8 cellular contexts compared by ENCODE assay signal in the genomic region with DNA sequence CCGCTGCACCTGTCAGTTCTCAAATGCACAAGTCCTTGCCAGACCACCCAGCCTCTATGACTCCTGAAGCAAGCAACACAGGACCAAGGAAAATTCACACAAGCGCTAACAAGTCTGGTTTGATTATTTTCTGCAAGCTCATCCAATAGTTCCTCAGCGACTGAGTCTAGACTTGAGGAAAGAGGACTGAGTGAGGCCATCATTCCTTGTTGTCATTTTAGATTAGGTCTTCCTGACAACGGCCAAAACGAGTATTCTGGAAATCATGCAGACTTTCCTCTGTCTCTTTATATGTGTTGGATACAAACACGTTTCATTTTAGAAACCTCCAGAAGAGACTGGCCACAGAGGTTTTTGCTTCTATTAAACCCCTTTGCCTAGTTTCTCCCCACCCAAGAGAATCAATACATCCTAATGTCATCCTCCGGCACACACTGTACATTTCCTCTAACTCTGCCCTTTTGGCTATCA. TPM values are rescaled to one million over a fixed set of nuclear protein-coding genes. Genes with fewer than 3 reads are reported as not detected.
DNase-seq lines count a peak whose midpoint lies in the region; FAIRE-seq and TF ChIP-seq lines count a peak whose summit lies in the region.

No MANE protein-coding gene starts in this region.

- peak overlapping the region; percentile 92 to 100 (median 96) for H3K4me3 Mint-ChIP-seq in CD8-positive, alpha-beta memory T cell
- H3K4me3 Mint-ChIP-seq in astrocyte (ENCODE audit: unreplicated experiment) = peak overlapping the region; percentile 97

- H4K20me1 ChIP-seq in KMS-11 (ENCODE audit: insufficient read depth) (peaks cover 4% of the 10 kb centered on the region; the same call in 1 of the 2 replicates), astrocyte (ENCODE audit: insufficient read depth, low read length) (peaks cover 76% of the 10 kb centered on the region)

- peak overlapping the region; percentile 88 for H3K9ac ChIP-seq in KMS-11
- H3K9ac ChIP-seq in astrocyte (ENCODE audit: low read length) = peak overlapping the region; percentile 98
- H3K9ac ChIP-seq in kidney (ENCODE audit: low read length in 2 of 2) = peak overlapping the region; percentile 91 to 97

- H3K79me2 ChIP-seq in KMS-11 (ENCODE audit: insufficient read depth, low read depth) (peaks cover 92% of the 10 kb centered on the region), astrocyte (ENCODE audit: insufficient read depth, low read length) (peaks cover 92% of the 10 kb centered on the region)

- peaks cover 0 to 54% (median under 1%) of the 10 kb centered on the region in 3 donors for H3K36me3 Mint-ChIP-seq in CD8-positive, alpha-beta memory T cell
- H3K36me3 Mint-ChIP-seq in astrocyte (ENCODE audit: low read depth, unreplicated experiment) = peaks cover 1% of the 10 kb centered on the region

- H3K9me3 ChIP-seq in CD8-positive, alpha-beta memory T cell (ENCODE audit: low read length) = no peaks in the 10 kb centered on the region
- no peaks in the 10 kb centered on the region for H3K9me3 ChIP-seq in astrocyte (ENCODE audit: insufficient read depth, low read depth, low read length)
- H3K9me3 ChIP-seq in kidney (ENCODE audit: control insufficient read depth in 1 of 2, low read length in 2 of 2) = no peaks in the 10 kb centered on the region
- H3K9me3 ChIP-seq in suprapubic skin = no peaks in the 10 kb centered on the region

- WGBS in suprapubic skin = 4% methylated on average over 7 of the region's 7 CpGs

- POLR2A ChIA-PET in CD8-positive, alpha-beta memory T cell (lab: Charles Lee) = interaction anchor here (0.5 to 4.5 kb wide), 14 partner anchors 10 to 733 kb away, joined by 3 to 95 read pairs (median 9); partner anchors contain the start of genes CEP95, DDX5, FTSJ3 and LIMD2
- POLR2A ChIA-PET in GM10248 (lab: Yijun Ruan, JAX) = interaction anchor here (1.0 to 1.8 kb wide), 5 partner anchors 10 to 71 kb away, joined by 3 to 8 read pairs (median 4); partner anchors contain the start of gene STRADA

- intact Hi-C loops in kidney (cut with DNase I) = no loop called here

- CTCF ChIA-PET in CD8-positive, alpha-beta memory T cell (lab: Charles Lee) = interaction anchor here (0.7 to 3.8 kb wide), 7 partner anchors 11 to 76 kb away, joined by 3 to 18 read pairs (median 6); partner anchors contain the start of gene STRADA
- CTCF ChIA-PET in GM10248 (lab: Yijun Ruan, JAX) = interaction anchor here (1.3 to 2.6 kb wide), 5 partner anchors 8 to 63 kb away, joined by 3 to 8 read pairs (median 5); no protein-coding TSS in a partner anchor

- H3K9me3 Mint-ChIP-seq in CD8-positive, alpha-beta memory T cell = peaks cover 0 to 2% (median 0%) of the 10 kb centered on the region in 5 donors
- H3K9me3 Mint-ChIP-seq in astrocyte (ENCODE audit: unreplicated experiment) = no peaks in the 10 kb centered on the region

- peak overlapping the region; percentile 43 for H2AFZ ChIP-seq in KMS-11 (ENCODE audit: low read depth)
- H2AFZ ChIP-seq in astrocyte (ENCODE audit: low read depth, low read length) = peak overlapping the region; percentile 77

- H3K27me3 Mint-ChIP-seq in CD8-positive, alpha-beta memory T cell = peaks cover 0 to 3% of the 10 kb centered on the region in 2 donors
- no peaks in the 10 kb centered on the region for H3K27me3 Mint-ChIP-seq in astrocyte (ENCODE audit: low read depth, unreplicated experiment)

- TF ChIP-seq CTCF in KMS-11 (conservative IDR thresholded peaks at IDR 0.05; ENCODE audit: low read depth, low read length) = no peak
- TF ChIP-seq CTCF in astrocyte (IDR thresholded peaks at IDR 0.05; ENCODE audit: insufficient read depth, low read depth, low read length) = no peak
- no peak for TF ChIP-seq CTCF in kidney (IDR thresholded peaks at IDR 0.05; ENCODE audit: borderline replicate concordance, extremely low read depth, insufficient read depth)
- TF ChIP-seq CTCF in suprapubic skin (IDR thresholded peaks at IDR 0.05) = no peak
- no peak for TF ChIP-seq CTCF in GM10248 (IDR thresholded peaks at IDR 0.05; ENCODE audit: control extremely low read depth, extremely low read depth, low read depth, missing control alignments)

- peak in 2 of 5 donors; percentile 6 to 20 for DNase-seq in CD8-positive, alpha-beta memory T cell
- DNase-seq in astrocyte (ENCODE audit: low read depth) (peak; percentile 38), kidney (no peak), suprapubic skin (ENCODE audit: low spot score in 2 of 2) (no peak), GM10248 (ENCODE audit: extremely low spot score) (no peak), NCI-H226 (no peak), NCI-H187 (lab: John Stamatoyannopoulos, UW) (no peak)

- H3K4me1 ChIP-seq in CD8-positive, alpha-beta memory T cell (ENCODE audit: insufficient read depth, low read length) = peaks cover 52% of the 10 kb centered on the region
- H3K4me1 ChIP-seq in KMS-11 (ENCODE audit: low read depth, poor library complexity, severe bottlenecking) (peaks cover 25% of the 10 kb centered on the region), astrocyte (ENCODE audit: insufficient read depth, low read length) (peaks cover 11% of the 10 kb centered on the region), kidney (ENCODE audit: control insufficient read depth in 1 of 2, insufficient read depth in 1 of 2, low read depth in 1 of 2, low read length in 2 of 2) (peaks cover 0 to 13% of the 10 kb centered on the region in 2 donors), suprapubic skin (peaks cover 44% of the 10 kb centered on the region)

- H3K4me1 Mint-ChIP-seq in CD8-positive, alpha-beta memory T cell = peaks cover 50 to 87% (median 66%) of the 10 kb centered on the region in 3 donors
- peaks cover 15% of the 10 kb centered on the region for H3K4me1 Mint-ChIP-seq in astrocyte (ENCODE audit: low read depth, unreplicated experiment)

- H3K4me3 ChIP-seq in CD8-positive, alpha-beta memory T cell (ENCODE audit: low read length) = peak overlapping the region; percentile 98
- H3K4me3 ChIP-seq in KMS-11 (IDR thresholded peaks at IDR 0.05; ENCODE audit: insufficient read depth, low read depth, low read length) (peak overlapping the region; percentile 65), astrocyte (ENCODE audit: insufficient read depth, low read depth, low read length) (peak overlapping the region; percentile 92), kidney (ENCODE audit: low read length in 2 of 2) (peak overlapping the region; percentile 90 to 97), suprapubic skin (peak overlapping the region; percentile 78)

- H3K27ac ChIP-seq in CD8-positive, alpha-beta memory T cell (ENCODE audit: low read depth, low read length) = peak overlapping the region; percentile 99
- H3K27ac ChIP-seq in KMS-11 (peak overlapping the region; percentile 92), astrocyte (ENCODE audit: low read depth, low read length) (peak overlapping the region; percentile 97), kidney (ENCODE audit: low read depth in 2 of 2, low read length in 2 of 2) (peak overlapping the region; percentile 96 to 99), suprapubic skin (peak overlapping the region; percentile 97)

- H3K36me3 ChIP-seq in CD8-positive, alpha-beta memory T cell (ENCODE audit: insufficient read depth, low read length) = peaks cover under 1% of the 10 kb centered on the region
- H3K36me3 ChIP-seq in KMS-11 (ENCODE audit: insufficient read depth) (no peaks in the 10 kb centered on the region), astrocyte (ENCODE audit: insufficient read depth, low read length) (peaks cover 12% of the 10 kb centered on the region), kidney (ENCODE audit: control insufficient read depth in 1 of 2, insufficient read depth in 2 of 2, low read length in 2 of 2) (no peaks in the 10 kb centered on the region), suprapubic skin (peaks cover 7% of the 10 kb centered on the region)

- no peaks in the 10 kb centered on the region for H3K27me3 ChIP-seq in CD8-positive, alpha-beta memory T cell (ENCODE audit: insufficient read depth, low read length, poor library complexity, severe bottlenecking)
- H3K27me3 ChIP-seq in KMS-11 (ENCODE audit: insufficient read depth, low read depth) (no peaks in the 10 kb centered on the region), astrocyte (ENCODE audit: insufficient read depth, low read length) (no peaks in the 10 kb centered on the region), suprapubic skin (no peaks in the 10 kb centered on the region)

- no peak for TF ChIP-seq EP300 in suprapubic skin (IDR thresholded peaks at IDR 0.05)

- peak overlapping the region; percentile 96 to 100 (median 99) for H3K27ac Mint-ChIP-seq in CD8-positive, alpha-beta memory T cell
- peak overlapping the region; percentile 99 for H3K27ac Mint-ChIP-seq in astrocyte (ENCODE audit: unreplicated experiment)

- peak overlapping the region; percentile 39 for H3K4me2 ChIP-seq in KMS-11
- H3K4me2 ChIP-seq in astrocyte (ENCODE audit: low read length) = peak overlapping the region; percentile 93

- no peak for FAIRE-seq in astrocyte (lab: Jason Lieb, UNC)
- no peak for FAIRE-seq in kidney (lab: Jason Lieb, UNC)

- no peak for TF ChIP-seq POLR2A in suprapubic skin (IDR thresholded peaks at IDR 0.05)

RNA-seq across cellular contexts. Expression of gene CCDC47, which starts 0.6 kb away (rescaled TPM):
- total RNA-seq in CD8-positive, alpha-beta memory T cell = 10 to 100 TPM; 93.0 to 94.5 TPM
- 49.6 TPM for polyA plus RNA-seq in CD8-positive, alpha-beta memory T cell
- total RNA-seq in astrocyte (92.8 and 95.6 TPM in 2 replicates), kidney (83.1 TPM), suprapubic skin (10 to 100 TPM; 48.1 to 70.0 (median 62.9) TPM)
- 50.9 TPM for polyA plus RNA-seq in kidney (ENCODE audit: insufficient read depth, low read depth, low replicate concordance)

RNA-seq across cellular contexts. Expression of gene DDX42, which starts 1.1 kb away (rescaled TPM):
- total RNA-seq in CD8-positive, alpha-beta memory T cell = 100 to 1,000 TPM; 103 to 122 TPM
- polyA plus RNA-seq in CD8-positive, alpha-beta memory T cell = 16.9 TPM
- total RNA-seq in astrocyte (120 and 125 TPM in 2 replicates), kidney (104 TPM), suprapubic skin (100 to 1,000 TPM in 2 of 4 donors, 10 to 100 TPM in 2; 56.9 to 222 (median 84.9) TPM)
- polyA plus RNA-seq in kidney (ENCODE audit: insufficient read depth, low read depth, low replicate concordance) = 38.6 TPM

RNA-seq across cellular contexts. Expression of gene STRADA, which starts 31.2 kb away (rescaled TPM):
- 10 to 100 TPM; 56.7 to 57.2 TPM for total RNA-seq in CD8-positive, alpha-beta memory T cell
- polyA plus RNA-seq in CD8-positive, alpha-beta memory T cell = 22.8 TPM
- 28.6 and 35.7 TPM in 2 replicates for total RNA-seq in astrocyte
- total RNA-seq in kidney = 38.9 TPM
- polyA plus RNA-seq in kidney (ENCODE audit: insufficient read depth, low read depth, low replicate concordance) = 25.7 TPM
- 10 to 100 TPM; 17.0 to 52.2 (median 27.4) TPM for total RNA-seq in suprapubic skin

RNA-seq across cellular contexts. Expression of gene PSMC5, which starts 54.4 kb away (rescaled TPM):
- 100 to 1,000 TPM; 208 to 212 TPM for total RNA-seq in CD8-positive, alpha-beta memory T cell
- polyA plus RNA-seq in CD8-positive, alpha-beta memory T cell = 201 TPM
- total RNA-seq in astrocyte = 110 and 116 TPM in 2 replicates
- 145 TPM for total RNA-seq in kidney
- polyA plus RNA-seq in kidney (ENCODE audit: insufficient read depth, low read depth, low replicate concordance) = 247 TPM
- 100 to 1,000 TPM; 105 to 144 (median 118) TPM for total RNA-seq in suprapubic skin

RNA-seq across cellular contexts. Expression of gene FTSJ3, which starts 54.6 kb away (rescaled TPM):
- total RNA-seq in CD8-positive, alpha-beta memory T cell = 100 to 1,000 TPM in 1 of 2 experiments, 10 to 100 TPM in 1; 98.1 to 102 TPM
- polyA plus RNA-seq in CD8-positive, alpha-beta memory T cell = 34.8 TPM
- total RNA-seq in astrocyte (41.8 and 50.2 TPM in 2 replicates), kidney (38.7 TPM), suprapubic skin (10 to 100 TPM; 46.4 to 54.7 (median 48.4) TPM)
- polyA plus RNA-seq in kidney (ENCODE audit: insufficient read depth, low read depth, low replicate concordance) = 23.7 TPM
